38 cellular contexts compared by ENCODE assay signal in the genomic region with DNA sequence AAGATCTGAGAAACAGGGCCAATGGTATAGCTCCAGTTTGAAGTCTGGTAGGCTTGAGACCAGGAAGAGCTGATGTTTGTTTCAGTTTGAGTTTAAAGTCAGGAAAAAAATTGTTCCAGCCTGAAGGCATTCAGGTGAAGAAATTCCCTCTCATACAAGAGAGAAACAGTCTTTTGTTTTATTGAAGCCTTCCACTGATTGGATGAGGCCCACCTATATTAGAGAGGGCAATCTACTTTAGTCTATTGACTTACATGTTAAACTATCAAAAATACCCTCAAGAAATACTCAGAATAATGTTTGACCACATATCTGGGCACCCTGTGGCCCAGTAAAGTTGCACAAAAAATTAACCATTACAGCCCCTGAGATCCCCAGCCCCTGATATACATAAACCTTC.
"Had no signal": no experiment of that assay in that cellular context is flagged by ENCODE, and none has a peak within 500 bp of the region (broad histone marks: within the 10 kb centered on the region; RNA-seq: fewer than 3 reads in every experiment).

No MANE protein-coding gene starts in this region.

- H3K4me3 ChIP-seq: ascending aorta, cardiac muscle cell had no signal

- H3K9me3 ChIP-seq: ascending aorta had no signal

- H3K4me3 Mint-ChIP-seq: activated CD4-positive, alpha-beta memory T cell treated with anti-CD3 and anti-CD28 coated beads, Interleukin-2, amount 10 ng/mL, durations not matched to agents 7 days and 5 days; activated CD4-positive, alpha-beta T cell treated with anti-CD3 and anti-CD28 coated beads for 36 hours; activated CD4-positive, alpha-beta T cell treated with anti-CD3 and anti-CD28 coated beads, Interleukin-2, amount 10 ng/mL, durations not matched to agents 7 days and 5 days; activated CD8-positive, alpha-beta memory T cell treated with anti-CD3 and anti-CD28 coated beads, Interleukin-2, amount 10 ng/mL, durations not matched to agents 7 days and 5 days; activated CD8-positive, alpha-beta T cell treated with anti-CD3 and anti-CD28 coated beads, Interleukin-2, amount 10 ng/mL, durations not matched to agents 7 days and 5 days; activated naive CD4-positive, alpha-beta T cell treated with anti-CD3 and anti-CD28 coated beads, Interleukin-2, amount 10 ng/mL, durations not matched to agents 7 days and 5 days; activated naive CD4-positive, alpha-beta T cell treated with anti-CD3 and anti-CD28 coated beads, Interleukin-2, amount 50 U/mL, for 24 hours; activated naive CD8-positive, alpha-beta T cell; activated naive CD8-positive, alpha-beta T cell treated with anti-CD3 and anti-CD28 coated beads, Interleukin-2, amount 10 ng/mL, durations not matched to agents 7 days and 5 days; activated naive CD8-positive, alpha-beta T cell treated with anti-CD3 and anti-CD28 coated beads, Interleukin-2, amount 50 U/mL, for 24 hours; activated T-cell treated with anti-CD3 and anti-CD28 coated beads, Interleukin-2, amount 50 U/mL, for 24 hours; brain; T-helper 1 cell treated with Interleukin-12 subunit alpha and Interleukin-12 subunit beta and Interleukin-4 antibody, amounts not matched to agents 30 μg/mL and 1 μg/mL, for 36 hours; T-helper 2 cell treated with Interferon-gamma antibody and Interleukin-4, amounts not matched to agents 5 μg/mL and 100 μg/mL, for 36 hours; WTC11 had no signal

- H3K27ac Mint-ChIP-seq: activated CD4-positive, alpha-beta memory T cell treated with anti-CD3 and anti-CD28 coated beads, Interleukin-2, amount 10 ng/mL, durations not matched to agents 7 days and 5 days; activated CD4-positive, alpha-beta T cell treated with anti-CD3 and anti-CD28 coated beads for 36 hours; activated CD4-positive, alpha-beta T cell treated with anti-CD3 and anti-CD28 coated beads, Interleukin-2, amount 10 ng/mL, durations not matched to agents 7 days and 5 days; activated CD8-positive, alpha-beta memory T cell treated with anti-CD3 and anti-CD28 coated beads, Interleukin-2, amount 10 ng/mL, durations not matched to agents 7 days and 5 days; activated CD8-positive, alpha-beta T cell treated with anti-CD3 and anti-CD28 coated beads, Interleukin-2, amount 10 ng/mL, durations not matched to agents 7 days and 5 days; activated naive CD4-positive, alpha-beta T cell treated with anti-CD3 and anti-CD28 coated beads, Interleukin-2, amount 10 ng/mL, durations not matched to agents 7 days and 5 days; activated naive CD4-positive, alpha-beta T cell treated with anti-CD3 and anti-CD28 coated beads, Interleukin-2, amount 50 U/mL, for 24 hours; activated naive CD8-positive, alpha-beta T cell; activated naive CD8-positive, alpha-beta T cell treated with anti-CD3 and anti-CD28 coated beads, Interleukin-2, amount 10 ng/mL, durations not matched to agents 7 days and 5 days; activated naive CD8-positive, alpha-beta T cell treated with anti-CD3 and anti-CD28 coated beads, Interleukin-2, amount 50 U/mL, for 24 hours; activated T-cell treated with anti-CD3 and anti-CD28 coated beads, Interleukin-2, amount 50 U/mL, for 24 hours; activated T-helper 2 cell treated with anti-CD3 and anti-CD28 coated beads, Interferon-gamma antibody, Interleukin-2, Interleukin-4, amounts not matched to agents 10 μg/mL and 5 μg/mL and 100 μg/mL, durations not matched to agents 14 hours and 24 hours and 36 hours; brain; T-helper 1 cell treated with Interleukin-12 subunit alpha and Interleukin-12 subunit beta and Interleukin-4 antibody, amounts not matched to agents 30 μg/mL and 1 μg/mL, for 36 hours; T-helper 2 cell treated with Interferon-gamma antibody and Interleukin-4, amounts not matched to agents 5 μg/mL and 100 μg/mL, for 36 hours; WTC11 had no signal

- H3K9me3 Mint-ChIP-seq: activated CD4-positive, alpha-beta memory T cell treated with anti-CD3 and anti-CD28 coated beads, Interleukin-2, amount 10 ng/mL, durations not matched to agents 7 days and 5 days; activated CD4-positive, alpha-beta T cell treated with anti-CD3 and anti-CD28 coated beads, Interleukin-2, amount 10 ng/mL, durations not matched to agents 7 days and 5 days; activated naive CD4-positive, alpha-beta T cell treated with anti-CD3 and anti-CD28 coated beads, Interleukin-2, amount 10 ng/mL, durations not matched to agents 7 days and 5 days; activated naive CD4-positive, alpha-beta T cell treated with anti-CD3 and anti-CD28 coated beads, Interleukin-2, amount 50 U/mL, for 24 hours; activated naive CD8-positive, alpha-beta T cell treated with anti-CD3 and anti-CD28 coated beads, Interleukin-2, amount 10 ng/mL, durations not matched to agents 7 days and 5 days; activated naive CD8-positive, alpha-beta T cell treated with anti-CD3 and anti-CD28 coated beads, Interleukin-2, amount 50 U/mL, for 24 hours; activated T-cell treated with anti-CD3 and anti-CD28 coated beads, Interleukin-2, amount 50 U/mL, for 24 hours; activated T-helper 2 cell treated with anti-CD3 and anti-CD28 coated beads, Interferon-gamma antibody, Interleukin-2, Interleukin-4, amounts not matched to agents 10 μg/mL and 5 μg/mL and 100 μg/mL, durations not matched to agents 14 hours and 24 hours and 36 hours; brain; T-helper 1 cell treated with Interleukin-12 subunit alpha and Interleukin-12 subunit beta and Interleukin-4 antibody, amounts not matched to agents 30 μg/mL and 1 μg/mL, for 36 hours; T-helper 2 cell treated with Interferon-gamma antibody and Interleukin-4, amounts not matched to agents 5 μg/mL and 100 μg/mL, for 36 hours; WTC11 had no signal

- H3K27me3 Mint-ChIP-seq: activated CD4-positive, alpha-beta T cell treated with anti-CD3 and anti-CD28 coated beads for 36 hours; activated naive CD4-positive, alpha-beta T cell treated with anti-CD3 and anti-CD28 coated beads, Interleukin-2, amount 50 U/mL, for 24 hours; activated naive CD8-positive, alpha-beta T cell had no signal

- H3K27ac ChIP-seq: ascending aorta, cardiac muscle cell, WERI-Rb-1 had no signal

- H3K36me3 ChIP-seq: ascending aorta, cardiac muscle cell, WERI-Rb-1 had no signal

- ATAC-seq: activated CD4-positive, alpha-beta T cell treated with anti-CD3 and anti-CD28 coated beads for 36 hours; activated CD4-positive, CD25-positive, alpha-beta regulatory T cell treated with anti-CD3 and anti-CD28 coated beads, Interleukin-2, amount 50 U/mL, for 24 hours; activated CD8-positive, alpha-beta memory T cell treated with anti-CD3 and anti-CD28 coated beads, Interleukin-2, amount 10 ng/mL, durations not matched to agents 7 days and 5 days; activated CD8-positive, alpha-beta T cell treated with anti-CD3 and anti-CD28 coated beads, Interleukin-2, amount 10 ng/mL, durations not matched to agents 7 days and 5 days; activated naive CD8-positive, alpha-beta T cell treated with anti-CD3 and anti-CD28 coated beads, Interleukin-2, amount 50 U/mL, for 24 hours; WTC11 had no signal

- H3K36me3 Mint-ChIP-seq: activated CD8-positive, alpha-beta memory T cell treated with anti-CD3 and anti-CD28 coated beads, Interleukin-2, amount 10 ng/mL, durations not matched to agents 7 days and 5 days; activated naive CD4-positive, alpha-beta T cell treated with anti-CD3 and anti-CD28 coated beads, Interleukin-2, amount 10 ng/mL, durations not matched to agents 7 days and 5 days; activated naive CD4-positive, alpha-beta T cell treated with anti-CD3 and anti-CD28 coated beads, Interleukin-2, amount 50 U/mL, for 24 hours; activated naive CD8-positive, alpha-beta T cell; activated naive CD8-positive, alpha-beta T cell treated with anti-CD3 and anti-CD28 coated beads, Interleukin-2, amount 10 ng/mL, durations not matched to agents 7 days and 5 days; brain; WTC11 had no signal

- DNase-seq: activated CD4-positive, alpha-beta memory T cell treated with anti-CD3 and anti-CD28 coated beads, Interleukin-2, amount 10 ng/mL, durations not matched to agents 7 days and 5 days; activated CD4-positive, alpha-beta T cell treated with anti-CD3 and anti-CD28 coated beads for 1 hour; activated CD4-positive, alpha-beta T cell treated with anti-CD3 and anti-CD28 coated beads for 36 hours; activated CD4-positive, alpha-beta T cell treated with anti-CD3 and anti-CD28 coated beads for 48 hours; activated CD4-positive, alpha-beta T cell treated with anti-CD3 and anti-CD28 coated beads, Interleukin-2, amount 10 ng/mL, durations not matched to agents 7 days and 5 days; activated CD4-positive, alpha-beta T cell treated with anti-CD3 and anti-CD28 coated beads, Interleukin-2, amount 50 U/mL, for 48 hours; activated CD4-positive, CD25-positive, alpha-beta regulatory T cell; activated CD8-positive, alpha-beta memory T cell treated with anti-CD3 and anti-CD28 coated beads for 24 hours; activated CD8-positive, alpha-beta memory T cell treated with anti-CD3 and anti-CD28 coated beads, Interleukin-2, amount 10 ng/mL, durations not matched to agents 7 days and 5 days; activated CD8-positive, alpha-beta memory T cell treated with anti-CD3 and anti-CD28 coated beads, Interleukin-2, amount 50 U/mL, for 48 hours; activated CD8-positive, alpha-beta T cell treated with anti-CD3 and anti-CD28 coated beads, Interleukin-2, amount 10 ng/mL, durations not matched to agents 7 days and 5 days; activated effector memory CD4-positive, alpha-beta T cell treated with Interleukin-2 at 50 U/mL for 16 hours; activated gamma-delta T cell; activated naive CD4-positive, alpha-beta T cell treated with anti-CD3 and anti-CD28 coated beads, Interleukin-2, amount 10 ng/mL, durations not matched to agents 7 days and 5 days; activated naive CD4-positive, alpha-beta T cell treated with Interleukin-2 at 50 U/mL for 16 hours; activated naive CD8-positive, alpha-beta T cell treated with anti-CD3 and anti-CD28 coated beads, Interleukin-2, amount 10 ng/mL, durations not matched to agents 7 days and 5 days; activated naive CD8-positive, alpha-beta T cell treated with anti-CD3 and anti-CD28 coated beads, Interleukin-2, amount 50 U/mL, for 24 hours; activated T-cell treated with anti-CD3 and anti-CD28 coated beads, Interleukin-2, amount 50 U/mL, for 24 hours; activated T-cell treated with anti-CD3 and anti-CD28 coated beads, Interleukin-2, amount 50 U/mL, for 48 hours; amygdala; anterior cingulate cortex; caudate nucleus; T-helper 1 cell; T-helper 2 cell; T-helper 9 cell; WERI-Rb-1 had no signal

- FAIRE-seq: bronchial epithelial cell, TTC549 had no signal

- H3K27me3 ChIP-seq: ascending aorta had no signal
